In genomic region chr2:232791518-232791917, GRCh38 we compare ENCODE assay signal across 37 cellular contexts. TPM values are rescaled to one million over a fixed set of nuclear protein-coding genes. Genes with fewer than 3 reads are reported as not detected.
"Had no signal": no experiment of that assay in that cellular context is flagged by ENCODE, and none has a peak within 500 bp of the region (broad histone marks: within the 10 kb centered on the region; RNA-seq: fewer than 3 reads in every experiment).

No MANE protein-coding gene starts in this region.

- DNase-seq: Karpas-422, Kasumi-1, KG1, MG63, MM.1S, MV-4-11, NCI-H1048, NCI-H1092, NCI-H1092 treated with DMSO at 0.1 percent for 48 hours, NCI-H1105, NCI-H1105 treated with DMSO at 0.1 percent for 48 hours, NCI-H1417, NCI-H1417 treated with DMSO at 0.1 percent for 48 hours, NCI-H1436, NCI-H1436 treated with DMSO at 0.1 percent for 48 hours, NCI-H146, NCI-H1694, NCI-H1694 treated with DMSO at 0.1 percent for 48 hours, NCI-H187, NCI-H187 treated with DMSO at 0.1 percent for 48 hours, NCI-H1930, NCI-H2029, NCI-H2029 treated with DMSO at 0.1 percent for 48 hours, NCI-H2081, NCI-H2081 treated with DMSO at 0.1 percent for 48 hours, NCI-H2107, NCI-H2171, NCI-H2171 treated with DMSO at 0.1 percent for 48 hours, NCI-H2227 treated with DMSO at 0.1 percent for 48 hours, NCI-H226, NCI-H345, NCI-H446, NCI-H446 treated with DMSO at 0.1 percent for 48 hours, NCI-H510A had no signal

- H3K9ac ChIP-seq: KMS-11 had no signal

- H3K4me2 ChIP-seq: KMS-11 had no signal

- H3K4me3 ChIP-seq: MG63 had no signal

- H3K9me3 ChIP-seq: MG63 had no signal

- H3K27me3 ChIP-seq: MG63 had no signal

- H3K27ac ChIP-seq: KMS-11 had no signal

RNA-seq across cellular contexts. Expression of gene KCNJ13, which starts 15.2 kb away (rescaled TPM):
- total RNA-seq: M059J, MCF 10A had no signal
